In the genomic region with DNA sequence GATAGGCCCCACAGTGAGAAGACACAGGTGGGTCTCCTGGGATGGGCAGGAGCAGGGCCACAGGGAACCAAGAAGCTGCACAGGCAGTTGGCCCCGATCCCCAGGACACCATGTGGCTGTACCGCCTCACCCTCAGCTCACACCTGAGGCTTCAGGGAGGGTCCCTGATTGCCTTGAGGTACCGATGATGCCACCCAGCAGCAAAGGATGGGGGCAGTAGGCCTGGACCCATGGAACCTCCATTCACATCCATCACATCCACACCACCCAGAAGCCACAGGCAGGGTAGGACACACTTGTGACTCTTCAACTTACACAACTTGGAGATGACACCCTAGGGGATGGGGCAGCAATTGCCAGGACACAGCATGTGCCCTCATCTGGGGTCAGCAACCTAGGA, we compare ENCODE assay signal across 7 cellular contexts. TPM values are rescaled to one million over a fixed set of nuclear protein-coding genes. Genes with fewer than 3 reads are reported as not detected.
DNase-seq lines count a peak whose midpoint lies in the region; ATAC-seq and TF ChIP-seq lines count a peak whose summit lies in the region.
"Not testable (repeated sequence)": the region's sequence is repeated elsewhere in the genome, so short reads cannot be mapped to it uniquely, and the experiment has no call there.

No MANE protein-coding gene starts in this region.

- CTCF ChIA-PET in Calu3 (lab: Charles Lee); OCI-LY7 (lab: Charles Lee; ENCODE audit: unreplicated experiment): not testable (repeated sequence)

- peak overlapping the region; percentile 70 for H3K4me3 ChIP-seq in OCI-LY7 (ENCODE audit: low read depth, low read length, poor library complexity, severe bottlenecking)

- H3K36me3 Mint-ChIP-seq in Calu3 (ENCODE audit: insufficient read depth, unreplicated experiment): peaks cover 21% of the 10 kb centered on the region
- not testable (repeated sequence) for H3K36me3 Mint-ChIP-seq in activated T-cell treated with anti-CD3 and anti-CD28 coated beads, Interleukin-2, amount 50 U/mL, for 24 hours (ENCODE audit: low read depth); activated naive CD8-positive, alpha-beta T cell; natural killer cell treated with Interleukin-12 subunit alpha and Interleukin-12 subunit beta and Interleukin-15 and Interleukin-18, amount 100 ng/mL, for 72 hours
- H3K36me3 Mint-ChIP-seq in stimulated activated memory B cell treated with anti-CD40 and anti-IgM and Interleukin-4, amounts not matched to agents 10 μg/mL and 1 μg/mL and 100 μg/mL, for 72 hours: peaks cover 16% of the 10 kb centered on the region

- TF ChIP-seq CTCF in Calu3 (IDR thresholded peaks at IDR 0.05; ENCODE audit: unreplicated experiment); OCI-LY7 (conservative IDR thresholded peaks at IDR 0.05; ENCODE audit: low read length): not testable (repeated sequence)

- H3K36me3 ChIP-seq in OCI-LY7 (ENCODE audit: insufficient read depth, low read length): not testable (repeated sequence)

- not testable (repeated sequence) for H3K79me2 ChIP-seq in OCI-LY7 (ENCODE audit: insufficient read depth, low read depth, low read length)

- not testable (repeated sequence) for H4K20me1 ChIP-seq in OCI-LY7 (ENCODE audit: insufficient read depth, low read length)

- not testable (repeated sequence) for H3K27ac ChIP-seq in OCI-LY7 (ENCODE audit: low read depth, low read length, poor library complexity, severe bottlenecking)

- ATAC-seq in natural killer cell treated with Interleukin-12 subunit alpha and Interleukin-12 subunit beta and Interleukin-15 and Interleukin-18, amount 100 ng/mL, for 72 hours; stimulated activated memory B cell treated with anti-CD40 and anti-IgM and Interleukin-4, amounts not matched to agents 10 μg/mL and 1 μg/mL and 100 μg/mL, for 72 hours: not testable (repeated sequence)

- peaks cover 24% of the 10 kb centered on the region for H3K4me1 ChIP-seq in OCI-LY7 (ENCODE audit: insufficient read depth, low read length, poor library complexity, severe bottlenecking)

- DNase-seq in Calu3; OCI-LY7 (ENCODE audit: low spot score); natural killer cell treated with Interleukin-12 subunit alpha and Interleukin-12 subunit beta and Interleukin-15 and Interleukin-18, amount 100 ng/mL, for 72 hours (ENCODE audit: low spot score): not testable (repeated sequence)
- peak; percentile 34 for DNase-seq in activated T-cell treated with anti-CD3 and anti-CD28 coated beads, Interleukin-2, amount 50 U/mL, for 24 hours
- DNase-seq in islet precursor cell: peak; percentile 37

- not testable (repeated sequence) for H3K27ac Mint-ChIP-seq in Calu3 (ENCODE audit: unreplicated experiment); activated T-cell treated with anti-CD3 and anti-CD28 coated beads, Interleukin-2, amount 50 U/mL, for 24 hours; activated naive CD8-positive, alpha-beta T cell
- H3K27ac Mint-ChIP-seq in natural killer cell treated with Interleukin-12 subunit alpha and Interleukin-12 subunit beta and Interleukin-15 and Interleukin-18, amount 100 ng/mL, for 72 hours: peak overlapping the region in 1 of 2 donors; percentile 15
- peak overlapping the region; percentile 86 for H3K27ac Mint-ChIP-seq in stimulated activated memory B cell treated with anti-CD40 and anti-IgM and Interleukin-4, amounts not matched to agents 10 μg/mL and 1 μg/mL and 100 μg/mL, for 72 hours

- H3K4me2 ChIP-seq in OCI-LY7 (ENCODE audit: low read length): peak overlapping the region; percentile 84

- intact Hi-C loops in Calu3 (cut with micrococcal nuclease; ENCODE audit: unreplicated experiment); OCI-LY7 (cut with micrococcal nuclease; ENCODE audit: unreplicated experiment): not testable (repeated sequence)

- BruUV-seq in Calu3 (replicated peaks; lab: Mats Ljungman, UMichigan); OCI-LY7 (replicated peaks; lab: Mats Ljungman, UMichigan): not testable (repeated sequence)

- POLR2A ChIA-PET in OCI-LY7 (lab: Charles Lee): not testable (repeated sequence)

- not testable (repeated sequence) for H2AFZ ChIP-seq in OCI-LY7 (ENCODE audit: low read length)

- peak overlapping the region; percentile 84 for H3K4me3 Mint-ChIP-seq in Calu3 (ENCODE audit: low read depth, unreplicated experiment)
- H3K4me3 Mint-ChIP-seq in activated T-cell treated with anti-CD3 and anti-CD28 coated beads, Interleukin-2, amount 50 U/mL, for 24 hours: peak overlapping the region; percentile 77
- H3K4me3 Mint-ChIP-seq in activated naive CD8-positive, alpha-beta T cell: peak overlapping the region; percentile 27
- H3K4me3 Mint-ChIP-seq in natural killer cell treated with Interleukin-12 subunit alpha and Interleukin-12 subunit beta and Interleukin-15 and Interleukin-18, amount 100 ng/mL, for 72 hours: peak overlapping the region; percentile 83
- H3K4me3 Mint-ChIP-seq in stimulated activated memory B cell treated with anti-CD40 and anti-IgM and Interleukin-4, amounts not matched to agents 10 μg/mL and 1 μg/mL and 100 μg/mL, for 72 hours: peak overlapping the region; percentile 89

- not testable (repeated sequence) for H3K9me3 Mint-ChIP-seq in Calu3 (ENCODE audit: low read depth, unreplicated experiment); activated T-cell treated with anti-CD3 and anti-CD28 coated beads, Interleukin-2, amount 50 U/mL, for 24 hours; activated naive CD8-positive, alpha-beta T cell (ENCODE audit: low read depth); natural killer cell treated with Interleukin-12 subunit alpha and Interleukin-12 subunit beta and Interleukin-15 and Interleukin-18, amount 100 ng/mL, for 72 hours; stimulated activated memory B cell treated with anti-CD40 and anti-IgM and Interleukin-4, amounts not matched to agents 10 μg/mL and 1 μg/mL and 100 μg/mL, for 72 hours

- not testable (repeated sequence) for H3K9me3 ChIP-seq in OCI-LY7 (ENCODE audit: low read length)

- H3K4me1 Mint-ChIP-seq in Calu3 (ENCODE audit: low read depth, unreplicated experiment): not testable (repeated sequence)
- H3K4me1 Mint-ChIP-seq in activated T-cell treated with anti-CD3 and anti-CD28 coated beads, Interleukin-2, amount 50 U/mL, for 24 hours (ENCODE audit: low read depth): peaks cover 67% of the 10 kb centered on the region
- peaks cover 38% of the 10 kb centered on the region for H3K4me1 Mint-ChIP-seq in activated naive CD8-positive, alpha-beta T cell (ENCODE audit: low read depth)
- H3K4me1 Mint-ChIP-seq in natural killer cell treated with Interleukin-12 subunit alpha and Interleukin-12 subunit beta and Interleukin-15 and Interleukin-18, amount 100 ng/mL, for 72 hours (ENCODE audit: low read depth in 2 of 2): peaks cover 40 to 42% of the 10 kb centered on the region in 2 donors
- H3K4me1 Mint-ChIP-seq in stimulated activated memory B cell treated with anti-CD40 and anti-IgM and Interleukin-4, amounts not matched to agents 10 μg/mL and 1 μg/mL and 100 μg/mL, for 72 hours: peaks cover 63% of the 10 kb centered on the region

- not testable (repeated sequence) for H3K9me2 ChIP-seq in OCI-LY7 (ENCODE audit: insufficient read depth, low read length)

- H3K27me3 Mint-ChIP-seq in Calu3 (ENCODE audit: unreplicated experiment); stimulated activated memory B cell treated with anti-CD40 and anti-IgM and Interleukin-4, amounts not matched to agents 10 μg/mL and 1 μg/mL and 100 μg/mL, for 72 hours: not testable (repeated sequence)
- H3K27me3 Mint-ChIP-seq in activated T-cell treated with anti-CD3 and anti-CD28 coated beads, Interleukin-2, amount 50 U/mL, for 24 hours: peaks cover 40% of the 10 kb centered on the region
- peaks cover 12% of the 10 kb centered on the region for H3K27me3 Mint-ChIP-seq in activated naive CD8-positive, alpha-beta T cell
- peaks cover 13 to 24% of the 10 kb centered on the region in 2 donors for H3K27me3 Mint-ChIP-seq in natural killer cell treated with Interleukin-12 subunit alpha and Interleukin-12 subunit beta and Interleukin-15 and Interleukin-18, amount 100 ng/mL, for 72 hours

RNA-seq across cellular contexts. Expression of gene RAET1L, which starts 21.7 kb away (rescaled TPM):
- total RNA-seq in Calu3 (2022) (1.3 and 2.3 TPM in 2 replicates), OCI-LY7 (2022) (not detected in 2 replicates)
- total RNA-seq in OCI-LY7 (2014; rRNA removed; shearing (Covaris generic)): not detected in 2 replicates
- not detected for total RNA-seq in natural killer cell treated with Interleukin-12 subunit alpha and Interleukin-12 subunit beta and Interleukin-15 and Interleukin-18, amount 100 ng/mL, for 72 hours

RNA-seq across cellular contexts. Expression of gene ULBP1, which starts 39.9 kb away (rescaled TPM):
- total RNA-seq in Calu3 (2022) (2.2 and 2.5 TPM in 2 replicates), OCI-LY7 (2022) (1.9 and 2.3 TPM in 2 replicates)
- 0.79 and 0.82 TPM in 2 replicates for total RNA-seq in OCI-LY7 (2014; rRNA removed; shearing (Covaris generic))
- 1 to 10 TPM in 1 of 2 donors, under 1 TPM in 1; 0.31 to 1.5 TPM for total RNA-seq in natural killer cell treated with Interleukin-12 subunit alpha and Interleukin-12 subunit beta and Interleukin-15 and Interleukin-18, amount 100 ng/mL, for 72 hours

Comparison
In these comparisons a context has a peak if more than half of its experiments do, and no peak if none do; other contexts are left out.
1. H3K4me3 Mint-ChIP-seq: peak in every context shown above with its lines; median percentile 89 in stimulated activated memory B cell treated with anti-CD40 and anti-IgM and Interleukin-4, amounts not matched to agents 10 μg/mL and 1 μg/mL and 100 μg/mL, for 72 hours; 84 in Calu3; 83 in natural killer cell treated with Interleukin-12 subunit alpha and Interleukin-12 subunit beta and Interleukin-15 and Interleukin-18, amount 100 ng/mL, for 72 hours; 77 in activated T-cell treated with anti-CD3 and anti-CD28 coated beads, Interleukin-2, amount 50 U/mL, for 24 hours; 27 in activated naive CD8-positive, alpha-beta T cell.